Comparison of ENCODE assay signal across 15 cellular contexts in the genomic region with DNA sequence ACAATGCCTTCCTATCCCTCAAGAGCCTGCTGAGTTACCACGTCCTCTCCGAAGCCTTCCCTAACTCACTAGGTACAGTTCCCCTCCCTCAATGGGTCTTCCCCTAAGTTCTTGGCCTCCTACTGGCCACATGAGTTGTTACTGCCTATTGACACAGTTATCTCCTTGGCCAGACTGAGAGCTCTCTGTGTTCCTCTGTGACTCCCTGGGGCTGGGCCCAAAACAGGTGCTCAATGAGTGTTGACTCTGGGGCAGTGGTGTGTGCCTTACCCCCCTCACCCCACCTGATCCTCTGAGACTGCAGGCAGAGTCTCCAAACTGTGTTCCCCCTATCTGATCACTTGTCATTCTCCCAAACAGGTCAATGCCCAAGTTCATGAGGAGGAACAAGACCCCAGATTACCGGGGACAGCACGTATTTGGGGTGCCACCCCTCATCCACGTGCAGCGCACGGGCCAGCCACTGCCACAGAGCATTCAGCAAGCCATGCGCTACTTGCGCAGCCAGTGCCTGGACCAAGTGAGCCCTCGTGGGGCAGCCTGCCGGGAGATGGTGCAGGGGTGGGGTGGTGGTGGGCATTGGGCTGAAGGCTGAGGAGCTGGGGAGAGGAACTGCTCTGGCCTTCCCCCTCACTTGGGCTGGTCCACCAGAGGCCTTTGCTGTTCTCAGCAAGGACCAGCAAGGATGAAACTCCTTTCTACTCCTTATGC.
DNase-seq lines count a peak whose midpoint lies in the region; ATAC-seq and TF ChIP-seq lines count a peak whose summit lies in the region.
"Had no signal": no experiment of that assay in that cellular context is flagged by ENCODE, and none has a peak within 500 bp of the region (broad histone marks: within the 10 kb centered on the region; RNA-seq: fewer than 3 reads in every experiment).

No MANE protein-coding gene starts in this region.

- H3K4me3 ChIP-seq in Jurkat, Clone E6-1 (ENCODE audit: low read length): no peak overlapping the region
- H3K4me3 ChIP-seq in lower lobe of right lung: no peak overlapping the region
- H3K4me3 ChIP-seq: esophagus squamous epithelium had no signal

- peak; percentile 23 for DNase-seq in GM03348 (ENCODE audit: low spot score)
- DNase-seq in Jurkat, Clone E6-1 (ENCODE audit: low read depth, low spot score): peak; percentile 8
- no peak for DNase-seq in chondrocyte (ENCODE audit: low spot score)
- DNase-seq in lower lobe of right lung: no peak
- DNase-seq in activated CD8-positive, alpha-beta memory T cell treated with anti-CD3 and anti-CD28 coated beads, Interleukin-2, amount 10 ng/mL, durations not matched to agents 7 days and 5 days: no peak
- no peak for DNase-seq in activated CD8-positive, alpha-beta memory T cell treated with anti-CD3 and anti-CD28 coated beads, Interleukin-2, amount 50 U/mL, for 4 hours
- DNase-seq in T-helper 17 cell: no peak
- DNase-seq: esophagus squamous epithelium; NCI-H774; stimulated activated CD4-positive, alpha-beta T cell treated with anti-CD3 and anti-CD28 coated beads, Interleukin-12 subunit alpha, Interleukin-12 subunit beta, amount 100 ng/mL, for 4 hours; stimulated activated naive CD4-positive, alpha-beta T cell treated with Interleukin-2 at 50 U/mL for 16 hours had no signal

- intact Hi-C loops in lower lobe of right lung (cut with DNase I): no loop called here

- H3K9me3 ChIP-seq in lower lobe of right lung (no peaks in the 10 kb centered on the region), T-helper 17 cell (ENCODE audit: control insufficient read depth, low read length, poor library complexity, severe bottlenecking) (no peaks in the 10 kb centered on the region)
- H3K9me3 ChIP-seq: esophagus squamous epithelium had no signal

- TF ChIP-seq CTCF in chondrocyte (IDR thresholded peaks at IDR 0.05) (peak; percentile 49), lower lobe of right lung (IDR thresholded peaks at IDR 0.05) (peak; percentile 6)

- no peaks in the 10 kb centered on the region for H3K9me3 Mint-ChIP-seq in chondrocyte (ENCODE audit: low read depth)
- no peaks in the 10 kb centered on the region for H3K9me3 Mint-ChIP-seq in activated CD8-positive, alpha-beta memory T cell treated with anti-CD3 and anti-CD28 coated beads, Interleukin-2, amount 10 ng/mL, durations not matched to agents 7 days and 5 days (ENCODE audit: low read depth)
- H3K9me3 Mint-ChIP-seq: activated naive CD4-positive, alpha-beta T cell treated with anti-CD3 and anti-CD28 coated beads, Interleukin-2, amount 50 U/mL, for 72 hours had no signal

- H3K4me3 Mint-ChIP-seq in chondrocyte (ENCODE audit: unreplicated experiment) (no peak overlapping the region), T-helper 17 cell (no peak overlapping the region)
- H3K4me3 Mint-ChIP-seq in activated CD8-positive, alpha-beta memory T cell treated with anti-CD3 and anti-CD28 coated beads, Interleukin-2, amount 10 ng/mL, durations not matched to agents 7 days and 5 days: no peak overlapping the region
- H3K4me3 Mint-ChIP-seq: mesothelial cell of epicardium had no signal

- H3K27ac ChIP-seq in lower lobe of right lung: no peak overlapping the region
- H3K27ac ChIP-seq: esophagus squamous epithelium had no signal

- no peak for ATAC-seq in lower lobe of right lung
- ATAC-seq in activated CD8-positive, alpha-beta memory T cell treated with anti-CD3 and anti-CD28 coated beads, Interleukin-2, amount 10 ng/mL, durations not matched to agents 7 days and 5 days: no peak
- no peak for ATAC-seq in GM18907 (IDR thresholded peaks at IDR 0.05; ENCODE audit: unreplicated experiment)
- no peak for ATAC-seq in T-helper 17 cell
- ATAC-seq: activated CD4-positive, CD25-positive, alpha-beta regulatory T cell treated with anti-CD3 and anti-CD28 coated beads, Interleukin-2, amount 50 U/mL, for 24 hours had no signal

- H3K4me1 ChIP-seq in lower lobe of right lung: no peaks in the 10 kb centered on the region
- H3K4me1 ChIP-seq: esophagus squamous epithelium had no signal

- H3K27me3 Mint-ChIP-seq in chondrocyte (ENCODE audit: low read depth) (no peaks in the 10 kb centered on the region), T-helper 17 cell (no peaks in the 10 kb centered on the region)
- H3K27me3 Mint-ChIP-seq in activated CD8-positive, alpha-beta memory T cell treated with anti-CD3 and anti-CD28 coated beads, Interleukin-2, amount 10 ng/mL, durations not matched to agents 7 days and 5 days: no peaks in the 10 kb centered on the region

- H3K4me1 Mint-ChIP-seq in chondrocyte (ENCODE audit: low read depth) (no peaks in the 10 kb centered on the region), T-helper 17 cell (peaks cover 2% of the 10 kb centered on the region)
- no peaks in the 10 kb centered on the region for H3K4me1 Mint-ChIP-seq in activated CD8-positive, alpha-beta memory T cell treated with anti-CD3 and anti-CD28 coated beads, Interleukin-2, amount 10 ng/mL, durations not matched to agents 7 days and 5 days
- H3K4me1 Mint-ChIP-seq: mesothelial cell of epicardium had no signal

- H3K36me3 Mint-ChIP-seq in chondrocyte (ENCODE audit: low read depth) (peaks cover 2% of the 10 kb centered on the region), T-helper 17 cell (ENCODE audit: low read depth) (no peaks in the 10 kb centered on the region)
- no peaks in the 10 kb centered on the region for H3K36me3 Mint-ChIP-seq in activated CD8-positive, alpha-beta memory T cell treated with anti-CD3 and anti-CD28 coated beads, Interleukin-2, amount 10 ng/mL, durations not matched to agents 7 days and 5 days
- H3K36me3 Mint-ChIP-seq: activated naive CD4-positive, alpha-beta T cell treated with anti-CD3 and anti-CD28 coated beads, Interleukin-2, amount 50 U/mL, for 72 hours had no signal

- no peaks in the 10 kb centered on the region for H3K27me3 ChIP-seq in lower lobe of right lung (ENCODE audit: low read depth)
- H3K27me3 ChIP-seq: esophagus squamous epithelium had no signal

- H3K27ac Mint-ChIP-seq in chondrocyte (ENCODE audit: unreplicated experiment) (no peak overlapping the region), T-helper 17 cell (no peak overlapping the region)
- H3K27ac Mint-ChIP-seq in activated CD8-positive, alpha-beta memory T cell treated with anti-CD3 and anti-CD28 coated beads, Interleukin-2, amount 10 ng/mL, durations not matched to agents 7 days and 5 days: no peak overlapping the region
- H3K27ac Mint-ChIP-seq: activated naive CD4-positive, alpha-beta T cell treated with anti-CD3 and anti-CD28 coated beads, Interleukin-2, amount 50 U/mL, for 72 hours; mesothelial cell of epicardium had no signal

- H3K36me3 ChIP-seq in lower lobe of right lung: peaks cover 87% of the 10 kb centered on the region

- CTCF ChIA-PET in activated CD8-positive, alpha-beta memory T cell treated with anti-CD3 and anti-CD28 coated beads, Interleukin-2, amount 10 ng/mL, durations not matched to agents 7 days and 5 days (lab: Charles Lee): interaction anchor here (1.7 kb wide), 1 partner anchor 29 kb away, joined by 5 read pairs; no protein-coding TSS in a partner anchor

Comparison
In these comparisons a context has a peak if more than half of its experiments do, and no peak if none do; other contexts are left out.
1. DNase-seq: peak in GM03348 (single experiment) and Jurkat, Clone E6-1 (single experiment); none in chondrocyte (single experiment), lower lobe of right lung (single experiment), activated CD8-positive, alpha-beta memory T cell treated with anti-CD3 and anti-CD28 coated beads, Interleukin-2, amount 10 ng/mL, durations not matched to agents 7 days and 5 days (single experiment), activated CD8-positive, alpha-beta memory T cell treated with anti-CD3 and anti-CD28 coated beads, Interleukin-2, amount 50 U/mL, for 4 hours (single experiment) and T-helper 17 cell (0 of 3).